18 cellular contexts compared by ENCODE assay signal in the genomic region with DNA sequence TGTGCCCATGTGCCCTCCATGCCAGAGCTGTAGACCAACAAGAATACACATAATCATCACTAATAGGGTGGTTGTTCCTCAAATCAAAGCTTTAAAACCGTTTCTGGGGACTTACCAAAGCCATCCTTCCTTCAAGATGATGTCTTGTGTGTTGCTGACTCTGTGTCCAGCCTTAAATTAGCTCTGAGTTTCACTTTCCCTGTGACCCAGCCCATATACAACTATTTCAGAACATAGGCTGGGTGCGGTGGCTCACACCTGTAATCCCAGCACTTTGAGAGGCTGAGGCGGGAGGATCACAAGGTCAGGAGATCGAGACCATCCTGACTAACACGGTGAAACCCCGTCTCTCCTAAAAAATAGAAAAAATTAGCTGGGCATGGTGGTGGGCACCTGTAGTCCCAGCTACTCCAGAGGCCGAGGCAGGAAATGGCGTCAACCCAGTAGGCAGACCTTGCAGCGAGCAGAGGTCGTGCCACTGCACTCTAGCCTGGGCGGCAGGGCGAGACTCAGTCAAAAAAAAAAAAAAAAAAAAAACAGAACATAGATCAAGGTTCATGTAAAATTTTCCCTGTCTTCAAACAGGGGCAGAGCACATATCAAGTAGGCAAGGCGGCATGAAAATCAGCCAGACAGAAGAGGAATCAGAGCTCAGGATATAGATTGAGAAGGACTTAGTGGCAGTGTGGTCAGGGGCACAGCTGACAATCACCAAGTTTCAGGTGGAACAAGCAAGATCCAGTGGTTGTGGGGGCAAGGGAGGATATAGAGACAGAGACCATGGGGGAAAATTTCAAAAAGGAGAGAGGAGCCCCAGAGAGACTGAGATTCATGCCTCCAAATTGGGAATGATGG. TPM values are rescaled to one million over a fixed set of nuclear protein-coding genes. Genes with fewer than 3 reads are reported as not detected.
DNase-seq lines count a peak whose midpoint lies in the region; ATAC-seq, FAIRE-seq and TF ChIP-seq lines count a peak whose summit lies in the region.
"Had no signal": no experiment of that assay in that cellular context is flagged by ENCODE, and none has a peak within 500 bp of the region (broad histone marks: within the 10 kb centered on the region; RNA-seq: fewer than 3 reads in every experiment).

Gene PLAAT2, minus strand, starts transcription at position 179 of the 855 bp plus-strand sequence. Its CDS starts 55 bp downstream, at position 124.

- peak within 1 kb of the TSS; percentile 23 to 84 (median 65) for H3K27ac Mint-ChIP-seq in IgD-negative memory B cell
- H3K27ac Mint-ChIP-seq in neural progenitor cell = peak within 1 kb of the TSS; percentile 10

- POLR2A ChIA-PET in H1 (lab: Charles Lee; ENCODE audit: partially characterized antibody) = interaction anchor here (1.2 to 3.7 kb wide), 2 partner anchors 10 to 758 kb away, joined by 3 to 12 read pairs; no protein-coding TSS in a partner anchor

- no peaks in the 10 kb centered on the region for H3K36me3 ChIP-seq in H1 (ENCODE audit: control insufficient read depth in 2 of 4, insufficient read depth in 4 of 4, low read length in 3 of 4)
- no peaks in the 10 kb centered on the region for H3K36me3 ChIP-seq in neural progenitor cell
- H3K36me3 ChIP-seq in esophagus muscularis mucosa = no peaks in the 10 kb centered on the region
- H3K36me3 ChIP-seq: gastroesophageal sphincter, neutrophil had no signal

- no peak for TF ChIP-seq RAD21 in H1 (IDR thresholded peaks at IDR 0.05 in 1 of 2, conservative IDR thresholded peaks at IDR 0.05 in 1 of 2; ENCODE audit: low read depth in 2 of 2, low read length in 2 of 2)

- H3K4me1 ChIP-seq in H1 (replicated peaks in 1 of 4; ENCODE audit: control insufficient read depth in 3 of 4, insufficient read depth in 4 of 4, low read length in 3 of 4) = peaks cover 0 to 5% (median 3%) of the 10 kb centered on the region in 4 experiments; a peak in 3 of 7 replicates
- no peaks in the 10 kb centered on the region for H3K4me1 ChIP-seq in neural progenitor cell
- H3K4me1 ChIP-seq in esophagus muscularis mucosa = peaks cover 11 to 15% (median 13%) of the 10 kb centered on the region in 4 donors
- H3K4me1 ChIP-seq: testis had no signal

- no peak for TF ChIP-seq CTCF in H1 (IDR thresholded peaks at IDR 0.05; ENCODE audit: control extremely low read depth in 1 of 3, insufficient read depth in 1 of 3, low read depth in 1 of 3, low read length in 3 of 3)
- TF ChIP-seq CTCF in neural progenitor cell (IDR thresholded peaks at IDR 0.05) = no peak
- TF ChIP-seq CTCF in esophagus muscularis mucosa (IDR thresholded peaks at IDR 0.05) = no peak

- H2BK120ac ChIP-seq in H1 (replicated peaks; ENCODE audit: low read depth, low read length) = no peak within 1 kb of the TSS

- FAIRE-seq in H1 (lab: Jason Lieb, UNC) = no peak
- FAIRE-seq: astrocyte, K562, keratinocyte had no signal

- WGBS in H1 (ENCODE audit: extremely low coverage in 1 of 2, insufficient coverage in 1 of 2, insufficient read length in 1 of 2, insufficient replicate concordance in 2 of 2, low coverage in 1 of 2, low lambda C conversion rate in 2 of 2, missing lambda C conversion rate in 1 of 2), 2 experiments = 96% methylated on average over 10 of the region's 13 CpGs; no CpG with 5 or more reads in 1 of the 2 experiments
- WGBS in esophagus muscularis mucosa = 95% methylated on average over 13 of the region's 13 CpGs

- H3F3A ChIP-seq in neural progenitor cell (ENCODE audit: low read depth) = no peaks in the 10 kb centered on the region

- peak; percentile 16 for DNase-seq in DMS79 treated with DMSO at 0.1 percent for 48 hours (lab: John Stamatoyannopoulos, UW)
- DNase-seq in DMS79 (lab: John Stamatoyannopoulos, UW) = no peak
- DNase-seq in H1 (ENCODE audit: low read depth in 1 of 2, low spot score in 2 of 2) = peak in 1 of 2 experiments; percentile 22
- no peak for DNase-seq in neural progenitor cell (ENCODE audit: low spot score)
- DNase-seq in occipital lobe (lab: John Stamatoyannopoulos, UW) = no peak
- DNase-seq in esophagus muscularis mucosa (ENCODE audit: extremely low spot score) = no peak
- DNase-seq: COR-L47, NCI-H1694, testis had no signal

- H3K18ac ChIP-seq in H1 (ENCODE audit: extremely low read depth, low read length) = 0 out of 2 replicates have a peak within 1 kb of the TSS, but pooled peaks have one; percentile 38

- no peaks in the 10 kb centered on the region for H3K79me2 ChIP-seq in H1 (ENCODE audit: control insufficient read depth in 1 of 2, insufficient read depth in 2 of 2, low read length in 2 of 2)
- no peaks in the 10 kb centered on the region for H3K79me2 ChIP-seq in neural progenitor cell (ENCODE audit: low read depth)

- ATAC-seq in HG02970 (IDR thresholded peaks at IDR 0.05; ENCODE audit: low FRiP score, unreplicated experiment) = no peak
- ATAC-seq: gastroesophageal sphincter, K562 had no signal

- H3K4me2 ChIP-seq in H1 (ENCODE audit: insufficient read depth in 1 of 2, low read depth in 2 of 2, low read length in 2 of 2) (no peak within 1 kb of the TSS), neural progenitor cell (no peak within 1 kb of the TSS)
- H3K4me2 ChIP-seq: smooth muscle cell had no signal

- no peak within 1 kb of the TSS for H3K23ac ChIP-seq in H1 (ENCODE audit: insufficient read length)

- H3K9me3 ChIP-seq in H1 (ENCODE audit: insufficient read depth in 2 of 2, low read depth in 1 of 2, low read length in 1 of 2) (no peaks in the 10 kb centered on the region), neural progenitor cell (ENCODE audit: low read depth) (no peaks in the 10 kb centered on the region), esophagus muscularis mucosa (no peaks in the 10 kb centered on the region)
- H3K9me3 ChIP-seq: gastroesophageal sphincter, neutrophil, testis had no signal

- H4K5ac ChIP-seq in H1 (ENCODE audit: insufficient read length, low read depth, low read length) = no peak within 1 kb of the TSS

- no peak within 1 kb of the TSS for H4K91ac ChIP-seq in H1 (replicated peaks; ENCODE audit: insufficient read length, low read length)

- H2AFZ ChIP-seq in H1 (ENCODE audit: low read length) (no peak within 1 kb of the TSS), neural progenitor cell (replicated peaks) (no peak within 1 kb of the TSS)

- H3K9me3 Mint-ChIP-seq in IgD-negative memory B cell (peaks cover 0 to 1% (median 0%) of the 10 kb centered on the region in 3 donors), neural progenitor cell (no peaks in the 10 kb centered on the region)

- H3K23me2 ChIP-seq in H1 (ENCODE audit: low read depth, low read length) = no peaks in the 10 kb centered on the region; the same call in 1 of the 2 replicates

- H3K14ac ChIP-seq in H1 (ENCODE audit: insufficient read length) = no peak within 1 kb of the TSS

- no peak within 1 kb of the TSS for H2BK5ac ChIP-seq in H1 (ENCODE audit: low read depth, low read length)

- H2BK12ac ChIP-seq in H1 (ENCODE audit: low read depth, low read length) = no peak within 1 kb of the TSS; the same call in 1 of the 2 replicates

- H3K27ac ChIP-seq in H1 (ENCODE audit: low read depth, low read length) (no peak within 1 kb of the TSS), neural progenitor cell (no peak within 1 kb of the TSS), esophagus muscularis mucosa (replicated peaks in 1 of 4) (no peak within 1 kb of the TSS)
- H3K27ac ChIP-seq: 22Rv1, gastroesophageal sphincter, neutrophil, testis had no signal

- H4K20me1 ChIP-seq in H1 (replicated peaks in 1 of 2; ENCODE audit: control insufficient read depth in 1 of 2, insufficient read depth in 2 of 2, low read length in 2 of 2) = no peaks in the 10 kb centered on the region
- no peaks in the 10 kb centered on the region for H4K20me1 ChIP-seq in neural progenitor cell (ENCODE audit: low read depth)

- H2BK20ac ChIP-seq in H1 (ENCODE audit: low read length) = peak within 1 kb of the TSS; percentile 34; the same call in 1 of the 2 replicates

- no peak within 1 kb of the TSS for H3K4ac ChIP-seq in H1 (replicated peaks; ENCODE audit: insufficient read length, low read depth, low read length)

- TF ChIP-seq EP300 in H1 (IDR thresholded peaks at IDR 0.05; ENCODE audit: borderline replicate concordance in 1 of 2, low read depth in 2 of 2, low read length in 2 of 2) = no peak
- no peak for TF ChIP-seq EP300 in esophagus muscularis mucosa (IDR thresholded peaks at IDR 0.05)

- no peak within 1 kb of the TSS for H2BK15ac ChIP-seq in H1 (ENCODE audit: low read length)

- CTCF ChIA-PET in H1 (lab: Charles Lee; ENCODE audit: partially characterized antibody) = interaction anchor here (0.6 to 1.1 kb wide), 2 partner anchors 12 to 91 kb away, joined by 3 to 4 read pairs; no protein-coding TSS in a partner anchor

- H3K4me3 Mint-ChIP-seq in IgD-negative memory B cell = peak within 1 kb of the TSS in 1 of 4 donors; percentile 79
- peak within 1 kb of the TSS; percentile 0 for H3K4me3 Mint-ChIP-seq in neural progenitor cell

- H3K4me3 ChIP-seq in H1 (ENCODE audit: extremely low read depth in 1 of 4, insufficient read depth in 2 of 4, low read depth in 3 of 4, low read length in 4 of 4) (no peak within 1 kb of the TSS), neural progenitor cell (no peak within 1 kb of the TSS), esophagus muscularis mucosa (no peak within 1 kb of the TSS)
- H3K4me3 ChIP-seq: gastroesophageal sphincter, K562, smooth muscle cell, testis had no signal

- intact Hi-C loops in esophagus muscularis mucosa (cut with DNase I) = no loop called here

- H3K56ac ChIP-seq in H1 (replicated peaks; ENCODE audit: insufficient read length, low read depth, low read length) = no peak within 1 kb of the TSS

- TF ChIP-seq POLR2A in H1 (IDR thresholded peaks at IDR 0.05; ENCODE audit: control extremely low read depth in 1 of 2, low read depth in 2 of 2, low read length in 2 of 2) (no peak), esophagus muscularis mucosa (IDR thresholded peaks at IDR 0.05; ENCODE audit: low read depth) (no peak)

- no peak within 1 kb of the TSS for H3K9ac ChIP-seq in H1 (replicated peaks in 1 of 4; ENCODE audit: extremely low read depth in 1 of 4, low read depth in 3 of 4, low read length in 3 of 4)
- H3K9ac ChIP-seq in neural progenitor cell = no peak within 1 kb of the TSS

- H3K4me1 Mint-ChIP-seq in IgD-negative memory B cell (peaks cover 14 to 33% (median 28%) of the 10 kb centered on the region in 3 donors), neural progenitor cell (peaks cover 24% of the 10 kb centered on the region)

- H3K27me3 Mint-ChIP-seq in IgD-negative memory B cell (peaks cover 12% of the 10 kb centered on the region), neural progenitor cell (ENCODE audit: insufficient read depth, low read depth) (peaks cover 10% of the 10 kb centered on the region)

- no peaks in the 10 kb centered on the region for H3K27me3 ChIP-seq in H1 (replicated peaks in 1 of 4; ENCODE audit: control insufficient read depth in 3 of 4, extremely low read depth in 1 of 4, insufficient read depth in 3 of 4, low read length in 3 of 4)
- H3K27me3 ChIP-seq in neural progenitor cell = no peaks in the 10 kb centered on the region
- no peaks in the 10 kb centered on the region for H3K27me3 ChIP-seq in esophagus muscularis mucosa
- H3K27me3 ChIP-seq: gastroesophageal sphincter, neutrophil, testis had no signal

- no peaks in the 10 kb centered on the region for H3K36me3 Mint-ChIP-seq in IgD-negative memory B cell
- no peaks in the 10 kb centered on the region for H3K36me3 Mint-ChIP-seq in neural progenitor cell

- no peaks in the 10 kb centered on the region for H3K79me1 ChIP-seq in H1 (ENCODE audit: low read depth, low read length)

- H4K8ac ChIP-seq in H1 (ENCODE audit: extremely low read depth, insufficient read depth, low read length) = no peak within 1 kb of the TSS

- no peak within 1 kb of the TSS for H2AK5ac ChIP-seq in H1 (ENCODE audit: low read depth, low read length)

RNA-seq across cellular contexts. Expression of gene PLAAT2, which starts in this region (rescaled TPM):
- 6.4 TPM for polyA plus RNA-seq in IgD-negative memory B cell
- 0.61 TPM in 1 of 2 replicates, not detected in the other for total RNA-seq in H1 (2021; fragmentation: NEBNext Ultra II Directional; extraction: Animal tissue kit (Norgen Biotek cat#: 25700))
- 0.39 and 0.42 TPM in 2 replicates for polyA plus RNA-seq in H1 (2011; rRNA removed)
- 0.36 TPM for polyA plus RNA-seq in H1 (2011; cell fraction: cytosol; rRNA removed)
- polyA plus RNA-seq in H1 (2011; cell fraction: nucleus; rRNA removed) = 0.64 TPM
- 0.28 to 0.50 TPM in 2 of 4 replicates, not detected in the others for polyA plus RNA-seq in H1 (2012, experiment 1 of 2)
- polyA plus RNA-seq in H1 (2012, experiment 2 of 2) = not detected
- 0.10 TPM for polyA plus RNA-seq in H1 (2013, experiment 1 of 2)
- polyA plus RNA-seq in H1 (2013, experiment 2 of 2) = 0.26 TPM
- not detected in 2 replicates for polyA minus RNA-seq in H1 (2011; rRNA and poly(A)+ RNA removed)
- polyA minus RNA-seq in H1 (2011; cell fraction: cytosol; rRNA and poly(A)+ RNA removed) = not detected
- polyA minus RNA-seq in H1 (2011; cell fraction: nucleus; rRNA and poly(A)+ RNA removed) = not detected
- not detected in 2 replicates for total RNA-seq in neural progenitor cell (ENCODE audit: low replicate concordance)
- total RNA-seq in occipital lobe = not detected
- total RNA-seq in esophagus muscularis mucosa = not detected
- total RNA-seq: gastroesophageal sphincter, K562, smooth muscle cell had no signal
- polyA plus RNA-seq: K562, smooth muscle cell had no signal
